In the genomic region with DNA sequence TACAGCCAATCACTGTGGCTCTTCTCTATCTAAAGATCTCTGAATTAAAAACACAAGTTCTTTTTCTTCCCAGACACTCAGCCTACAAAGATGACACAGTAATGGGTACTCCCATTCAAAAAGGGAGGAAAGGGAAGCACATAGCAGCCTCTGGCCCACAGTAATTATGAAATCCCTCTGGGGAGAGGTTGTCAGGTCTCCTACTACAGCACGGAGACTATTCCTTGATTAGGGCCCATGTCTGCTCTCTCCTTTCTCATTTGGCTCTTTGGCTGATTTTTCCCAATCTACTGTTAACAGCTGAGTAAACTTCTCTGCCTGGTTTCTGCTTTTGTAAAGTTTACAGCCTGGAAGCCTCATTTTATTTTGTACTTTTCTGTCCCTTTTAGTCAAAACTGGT, we compare ENCODE assay signal across 25 cellular contexts.
"Had no signal": no experiment of that assay in that cellular context is flagged by ENCODE, and none has a peak within 500 bp of the region (broad histone marks: within the 10 kb centered on the region; RNA-seq: fewer than 3 reads in every experiment).

No MANE protein-coding gene starts in this region.

- H3K4me3 Mint-ChIP-seq: activated naive CD8-positive, alpha-beta T cell; activated T-cell treated with anti-CD3 and anti-CD28 coated beads, Interleukin-2, amount 50 U/mL, for 72 hours; brain; type B pancreatic cell had no signal

- H3K27me3 ChIP-seq: cardiac muscle cell, dorsolateral prefrontal cortex, right atrium auricular region, testis had no signal

- DNase-seq: activated CD4-positive, alpha-beta T cell treated with anti-CD3 and anti-CD28 coated beads for 4 hours; activated CD4-positive, alpha-beta T cell treated with anti-CD3 and anti-CD28 coated beads, Interleukin-2, amount 50 U/mL, for 4 hours; activated naive CD4-positive, alpha-beta T cell treated with Interleukin-2 at 50 U/mL for 16 hours; activated T-cell treated with anti-CD3 and anti-CD28 coated beads for 4 hours; activated T-cell treated with anti-CD3 and anti-CD28 coated beads, Interleukin-2, amount 50 U/mL, for 72 hours; aorta; cerebellar nuclear complex; effector memory CD4-positive, alpha-beta T cell; foreskin melanocyte; glutamatergic neuron; left ventricle myocardium inferior; stimulated activated CD4-positive, alpha-beta T cell treated with anti-CD3 and anti-CD28 coated beads, Interleukin-2, amount 100 ng/mL, for 48 hours; stimulated activated naive CD4-positive, alpha-beta T cell treated with Interleukin-2 at 50 U/mL for 16 hours; T-helper 2 cell; testis had no signal

- H3K4me3 ChIP-seq: cardiac muscle cell, coronary artery, dorsolateral prefrontal cortex, left ventricle myocardium inferior, right atrium auricular region, testis had no signal

- H3K9me3 ChIP-seq: left ventricle myocardium inferior, right atrium auricular region, testis had no signal

- H3K4me1 Mint-ChIP-seq: brain had no signal

- H3K27me3 Mint-ChIP-seq: activated naive CD8-positive, alpha-beta T cell; brain; type B pancreatic cell had no signal

- H3K4me1 ChIP-seq: left ventricle myocardium inferior, parathyroid adenoma had no signal

- H3K27ac ChIP-seq: cardiac muscle cell, coronary artery, dorsolateral prefrontal cortex, left ventricle myocardium inferior, parathyroid adenoma, right atrium auricular region, testis had no signal

- ATAC-seq: activated T-cell treated with anti-CD3 and anti-CD28 coated beads, Interleukin-2, amount 50 U/mL, for 72 hours had no signal

- H3K9me3 Mint-ChIP-seq: activated T-cell treated with anti-CD3 and anti-CD28 coated beads, Interleukin-2, amount 50 U/mL, for 72 hours; brain; type B pancreatic cell had no signal

- H3K36me3 ChIP-seq: cardiac muscle cell, left ventricle myocardium inferior, right atrium auricular region had no signal

- H3K27ac Mint-ChIP-seq: activated naive CD8-positive, alpha-beta T cell; activated T-cell treated with anti-CD3 and anti-CD28 coated beads, Interleukin-2, amount 50 U/mL, for 72 hours; brain; type B pancreatic cell had no signal

- FAIRE-seq: endothelial cell of umbilical vein, islet of Langerhans had no signal

- H2AFZ ChIP-seq: parathyroid adenoma had no signal

- H3K36me3 Mint-ChIP-seq: activated naive CD8-positive, alpha-beta T cell; brain; type B pancreatic cell had no signal

- H3K9ac ChIP-seq: parathyroid adenoma had no signal

- H3K79me2 ChIP-seq: parathyroid adenoma had no signal
